Comparison of ENCODE assay signal across 24 cellular contexts in the genomic region with DNA sequence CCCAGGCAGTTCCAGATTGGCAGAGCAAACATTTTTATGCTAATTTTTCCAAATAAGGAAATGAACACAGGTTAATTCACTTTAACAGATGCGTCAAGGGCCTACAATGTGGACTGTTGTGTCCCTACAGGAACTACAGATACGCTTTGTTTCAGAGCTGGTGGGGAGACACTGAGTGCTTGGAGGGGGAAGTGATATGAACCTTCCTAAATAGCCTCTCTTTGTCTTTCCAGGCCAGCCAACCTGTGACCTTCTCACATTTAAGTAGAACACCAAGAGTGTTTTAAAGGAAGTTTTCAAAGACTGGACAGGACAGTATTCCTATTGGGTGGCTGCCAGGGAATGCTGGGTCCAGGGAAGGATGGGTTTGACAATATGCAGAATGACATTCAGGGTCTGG.
"Had no signal": no experiment of that assay in that cellular context is flagged by ENCODE, and none has a peak within 500 bp of the region (broad histone marks: within the 10 kb centered on the region; RNA-seq: fewer than 3 reads in every experiment).

No MANE protein-coding gene starts in this region.

- H3K4me1 ChIP-seq: parathyroid adenoma, psoas muscle, right lobe of liver, sigmoid colon, stomach, thyroid gland, upper lobe of left lung, vagina had no signal

- H3K27ac ChIP-seq: neural progenitor cell, ovary, parathyroid adenoma, psoas muscle, right lobe of liver, sigmoid colon, stomach, thoracic aorta, thyroid gland, tibial nerve, upper lobe of left lung, vagina had no signal

- FAIRE-seq: small intestine, urothelium cell line had no signal

- H3K36me3 ChIP-seq: neural progenitor cell, ovary, right lobe of liver, sigmoid colon, stomach, thoracic aorta, thyroid gland, tibial nerve, upper lobe of left lung, vagina had no signal

- H2AFZ ChIP-seq: neural progenitor cell, parathyroid adenoma had no signal

- H3K27me3 ChIP-seq: neural progenitor cell, ovary, right lobe of liver, sigmoid colon, stomach, thyroid gland, tibial nerve, upper lobe of left lung, vagina had no signal

- H3K9ac ChIP-seq: neural progenitor cell, parathyroid adenoma had no signal

- H3K4me3 ChIP-seq: neural progenitor cell, ovary, psoas muscle, right lobe of liver, sigmoid colon, stomach, thoracic aorta, thyroid gland, tibial nerve, upper lobe of left lung, vagina had no signal

- H3K79me2 ChIP-seq: parathyroid adenoma had no signal

- H3K4me2 ChIP-seq: neural progenitor cell had no signal

- H3K9me3 ChIP-seq: ovary, psoas muscle, right lobe of liver, thyroid gland had no signal

- DNase-seq: occipital lobe; ovary; posterior cingulate gyrus; psoas muscle; right cardiac atrium; right lobe of liver; sigmoid colon; small intestine; stimulated activated CD4-positive, alpha-beta T cell treated with anti-CD3 and anti-CD28 coated beads, Interleukin-15, amount 100 ng/mL, for 24 hours; stimulated activated CD4-positive, alpha-beta T cell treated with anti-CD3 and anti-CD28 coated beads, Interleukin-2, amount 100 ng/mL, for 24 hours; stimulated activated CD4-positive, alpha-beta T cell treated with anti-CD3 and anti-CD28 coated beads, Interleukin-2, amount 100 ng/mL, for 48 hours; stimulated activated CD4-positive, alpha-beta T cell treated with anti-CD3 and anti-CD28 coated beads, Interleukin-4, amount 100 ng/mL, for 24 hours; stimulated activated naive B cell treated with anti-CD40 and anti-IgM and Interleukin-4, amounts not matched to agents 10 μg/mL and 1 μg/mL and 100 μg/mL, for 72 hours; stimulated activated naive CD4-positive, alpha-beta T cell treated with Interleukin-2 at 50 U/mL for 16 hours; stomach; thyroid gland; trophoblast cell; upper lobe of left lung had no signal
